2 cellular contexts compared by ENCODE assay signal in the genomic region with DNA sequence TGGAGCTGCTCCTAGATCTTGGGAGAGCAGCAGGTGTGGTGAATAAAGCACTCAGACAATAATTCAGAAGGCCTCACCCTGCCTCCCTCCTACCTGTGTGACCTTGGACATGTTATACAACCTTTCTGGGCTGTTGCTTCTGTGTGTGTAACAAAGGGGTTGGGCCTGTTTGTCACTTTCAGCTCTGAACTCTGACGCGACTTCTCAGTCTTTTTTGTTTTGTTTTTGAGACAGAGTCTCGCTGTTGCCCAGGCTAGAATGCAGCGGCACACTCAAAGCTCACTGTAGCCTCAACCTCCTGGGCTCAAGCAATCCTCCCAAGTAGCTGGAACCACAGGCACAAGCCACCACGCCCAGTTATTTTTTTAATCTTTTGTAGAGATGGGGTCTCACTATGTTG.
TF ChIP-seq lines count a peak whose summit lies in the region.

No MANE protein-coding gene starts in this region.

TF ChIP-seq in H1, 55 proteins besides CTCF, POLR2A, EP300 and RAD21:
- TF ChIP-seq RFX5 (IDR thresholded peaks at IDR 0.05; ENCODE audit: borderline replicate concordance, low read depth, low read length) (no peak), TCF12 (IDR thresholded peaks at IDR 0.05; ENCODE audit: low read depth, low read length) (no peak), SAP30 (IDR thresholded peaks at IDR 0.05; ENCODE audit: insufficient read depth, insufficient replicate concordance, low read length) (no peak)

TF ChIP-seq in SK-N-SH treated with all-trans-retinoic acid at 6 μM for 48 hours, 23 proteins besides CTCF, POLR2A, EP300 and RAD21:
- TF ChIP-seq, protein P1, sequence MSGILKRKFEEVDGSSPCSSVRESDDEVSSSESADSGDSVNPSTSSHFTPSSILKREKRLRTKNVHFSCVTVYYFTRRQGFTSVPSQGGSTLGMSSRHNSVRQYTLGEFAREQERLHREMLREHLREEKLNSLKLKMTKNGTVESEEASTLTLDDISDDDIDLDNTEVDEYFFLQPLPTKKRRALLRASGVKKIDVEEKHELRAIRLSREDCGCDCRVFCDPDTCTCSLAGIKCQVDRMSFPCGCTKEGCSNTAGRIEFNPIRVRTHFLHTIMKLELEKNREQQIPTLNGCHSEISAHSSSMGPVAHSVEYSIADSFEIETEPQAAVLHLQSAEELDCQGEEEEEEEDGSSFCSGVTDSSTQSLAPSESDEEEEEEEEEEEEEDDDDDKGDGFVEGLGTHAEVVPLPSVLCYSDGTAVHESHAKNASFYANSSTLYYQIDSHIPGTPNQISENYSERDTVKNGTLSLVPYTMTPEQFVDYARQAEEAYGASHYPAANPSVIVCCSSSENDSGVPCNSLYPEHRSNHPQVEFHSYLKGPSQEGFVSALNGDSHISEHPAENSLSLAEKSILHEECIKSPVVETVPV (CRISPR knock-in tag; IDR thresholded peaks at IDR 0.05): no peak
- TF ChIP-seq PATZ1 (CRISPR knock-in tag; IDR thresholded peaks at IDR 0.05; ENCODE audit: borderline replicate concordance): no peak
- no peak for TF ChIP-seq OSR1 (CRISPR knock-in tag; IDR thresholded peaks at IDR 0.05)
- no peak for TF ChIP-seq ESRRG (CRISPR knock-in tag; IDR thresholded peaks at IDR 0.05)
- TF ChIP-seq ZFP30 (CRISPR knock-in tag; IDR thresholded peaks at IDR 0.05): no peak
- TF ChIP-seq RARB (CRISPR knock-in tag; IDR thresholded peaks at IDR 0.05): no peak
- no peak for TF ChIP-seq BACH2 (CRISPR knock-in tag; IDR thresholded peaks at IDR 0.05; ENCODE audit: borderline replicate concordance)
- TF ChIP-seq ZNF565 (CRISPR knock-in tag; conservative IDR thresholded peaks at IDR 0.05; ENCODE audit: low read depth): no peak
- no peak for TF ChIP-seq CSDC2 (CRISPR knock-in tag; IDR thresholded peaks at IDR 0.05)
- no peak for TF ChIP-seq PPARA (CRISPR knock-in tag; IDR thresholded peaks at IDR 0.05; ENCODE audit: borderline replicate concordance)
- TF ChIP-seq TSHZ2 (CRISPR knock-in tag; IDR thresholded peaks at IDR 0.05): no peak
- TF ChIP-seq ZFP3 (CRISPR knock-in tag; IDR thresholded peaks at IDR 0.05): no peak
- TF ChIP-seq ZNF70 (CRISPR knock-in tag; IDR thresholded peaks at IDR 0.05): no peak
TF ChIP-seq in SK-N-SH treated with all-trans-retinoic acid at 6 μM for 48 hours: peak in this region for 0.
